31 cellular contexts compared by ENCODE assay signal in genomic region chr6:64665137-64665536, GRCh38.
"Had no signal": no experiment of that assay in that cellular context is flagged by ENCODE, and none has a peak within 500 bp of the region (broad histone marks: within the 10 kb centered on the region; RNA-seq: fewer than 3 reads in every experiment).

No MANE protein-coding gene starts in this region.

- H3K27me3 ChIP-seq: adrenal gland, ascending aorta, body of pancreas, brain microvascular endothelial cell, breast epithelium, cardiac muscle cell had no signal

- H3K27ac ChIP-seq: adrenal gland, ascending aorta, body of pancreas, brain microvascular endothelial cell, breast epithelium, cardiac muscle cell had no signal

- H3K4me1 ChIP-seq: adrenal gland, ascending aorta, body of pancreas, breast epithelium had no signal

- H3K36me3 ChIP-seq: adrenal gland, ascending aorta, brain microvascular endothelial cell, breast epithelium, cardiac muscle cell had no signal

- H3K9me3 ChIP-seq: adrenal gland, ascending aorta, body of pancreas, breast epithelium had no signal

- ATAC-seq: activated naive CD4-positive, alpha-beta T cell treated with anti-CD3 and anti-CD28 coated beads, Interleukin-2, amount 50 U/mL, for 72 hours; activated naive CD8-positive, alpha-beta T cell treated with anti-CD3 and anti-CD28 coated beads, Interleukin-2, amount 50 U/mL, for 24 hours; activated T-cell treated with anti-CD3 and anti-CD28 coated beads, Interleukin-2, amount 50 U/mL, for 4 hours; activated T-cell treated with anti-CD3 and anti-CD28 coated beads, Interleukin-2, amount 50 U/mL, for 72 hours; activated T-helper 17 cell treated with anti-CD3 and anti-CD28 coated beads, Interleukin-2, amount 50 U/mL, for 72 hours; body of pancreas had no signal

- H3K4me3 ChIP-seq: adrenal gland, ascending aorta, body of pancreas, breast epithelium, cardiac muscle cell had no signal

- DNase-seq: activated effector memory CD4-positive, alpha-beta T cell treated with anti-CD3 and anti-CD28 coated beads, Interleukin-2, amount 50 U/mL, for 16 hours; activated effector memory CD4-positive, alpha-beta T cell treated with Interleukin-2 at 50 U/mL for 16 hours; activated gamma-delta T cell; activated gamma-delta T cell treated with Interleukin-2 at 50 U/mL for 16 hours; activated naive CD4-positive, alpha-beta T cell; activated naive CD4-positive, alpha-beta T cell treated with anti-CD3 and anti-CD28 coated beads for 36 hours; activated naive CD4-positive, alpha-beta T cell treated with anti-CD3 and anti-CD28 coated beads, Interleukin-2, amount 10 ng/mL, durations not matched to agents 7 days and 5 days; activated naive CD4-positive, alpha-beta T cell treated with anti-CD3 and anti-CD28 coated beads, Interleukin-2, amount 50 U/mL, for 16 hours; activated naive CD4-positive, alpha-beta T cell treated with Interleukin-2 at 50 U/mL for 16 hours; activated naive CD8-positive, alpha-beta T cell treated with anti-CD3 and anti-CD28 coated beads for 36 hours; activated naive CD8-positive, alpha-beta T cell treated with anti-CD3 and anti-CD28 coated beads, Interleukin-2, amount 10 ng/mL, durations not matched to agents 7 days and 5 days; activated naive CD8-positive, alpha-beta T cell treated with anti-CD3 and anti-CD28 coated beads, Interleukin-2, amount 50 U/mL, for 24 hours; activated T-cell treated with anti-CD3 and anti-CD28 coated beads, Interleukin-2, amount 50 U/mL, for 24 hours; activated T-cell treated with anti-CD3 and anti-CD28 coated beads, Interleukin-2, amount 50 U/mL, for 4 hours; activated T-cell treated with anti-CD3 and anti-CD28 coated beads, Interleukin-2, amount 50 U/mL, for 48 hours; activated T-cell treated with anti-CD3 and anti-CD28 coated beads, Interleukin-2, amount 50 U/mL, for 72 hours; adrenal gland; amniotic stem cell; amygdala; anterior cingulate cortex; aorta; body of pancreas; brain microvascular endothelial cell; caudate nucleus; central memory CD4-positive, alpha-beta T cell; cerebellar nuclear complex had no signal
